Comparison of ENCODE assay signal across 1 cellular context in the genomic region with DNA sequence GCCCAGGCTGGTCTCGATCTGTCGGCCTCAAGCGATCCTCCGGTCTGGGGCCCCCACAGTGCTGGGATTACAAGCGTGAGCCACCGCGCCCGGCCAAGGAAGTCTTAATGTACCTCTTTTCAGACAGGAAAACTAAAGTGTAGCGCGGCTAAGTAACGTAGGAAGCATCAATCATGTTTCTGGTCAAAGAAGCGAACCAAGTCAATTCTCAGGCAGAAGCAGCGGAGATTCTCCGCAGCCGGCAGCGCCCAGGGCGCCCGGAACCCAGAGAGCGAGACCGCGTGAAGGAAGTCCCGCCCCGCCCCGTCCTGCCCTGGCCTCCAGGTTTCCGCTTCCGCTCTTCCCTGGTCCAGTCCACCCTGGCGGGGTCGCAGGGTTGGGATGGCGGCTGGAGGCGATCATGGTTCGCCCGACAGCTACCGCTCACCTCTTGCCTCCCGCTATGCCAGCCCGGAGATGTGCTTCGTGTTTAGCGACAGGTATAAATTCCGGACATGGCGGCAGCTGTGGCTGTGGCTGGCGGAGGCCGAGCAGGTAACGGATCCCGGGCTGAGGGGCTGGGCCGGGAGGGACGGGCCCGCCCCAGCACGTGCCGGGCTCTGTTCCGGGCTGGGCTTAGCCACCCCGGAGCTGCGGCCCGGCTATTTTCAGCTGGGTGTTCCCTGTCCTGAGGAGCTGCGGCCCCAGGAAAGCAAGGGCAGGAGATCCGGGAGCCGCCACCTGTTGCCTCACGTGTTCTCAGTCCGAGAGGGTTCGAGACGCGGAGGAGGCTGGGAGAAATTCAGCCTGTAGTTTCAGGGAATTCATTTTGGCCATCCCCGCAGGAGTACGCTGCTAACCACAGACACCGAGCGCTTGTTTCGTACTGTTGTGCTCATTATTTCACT.
TF ChIP-seq lines count a peak whose summit lies in the region.

Gene ADSL (plus strand): TSS at position 323 of the 887 bp plus-strand sequence. CDS start 59 bp downstream, at position 382.

TF ChIP-seq in H1, 55 proteins besides CTCF, POLR2A, EP300 and RAD21 (continues in another document):
- TF ChIP-seq MAFK (IDR thresholded peaks at IDR 0.05; ENCODE audit: low read depth, low read length) (no peak), BACH1 (IDR thresholded peaks at IDR 0.05; ENCODE audit: low read length) (no peak), RXRA (IDR thresholded peaks at IDR 0.05; ENCODE audit: insufficient read depth, low read depth, low read length) (no peak), SIX5 (IDR thresholded peaks at IDR 0.05; ENCODE audit: low read depth, low read length) (no peak), TBP (IDR thresholded peaks at IDR 0.05; ENCODE audit: low read depth, low read length) (peak; percentile 64; the same call in 1 of the 2 replicates), SUZ12 (IDR thresholded peaks at IDR 0.05; ENCODE audit: low read length) (no peak), ZNF274 (IDR thresholded peaks at IDR 0.05; ENCODE audit: borderline replicate concordance, extremely low read depth, low read length) (no peak), CHD7 (IDR thresholded peaks at IDR 0.05; ENCODE audit: insufficient replicate concordance, low read length) (no peak), TEAD4 (IDR thresholded peaks at IDR 0.05; ENCODE audit: low read depth, low read length) (no peak), POU5F1 (IDR thresholded peaks at IDR 0.05; ENCODE audit: low read depth, low read length) (no peak), TAF7 (optimal IDR thresholded peaks at IDR 0.05; ENCODE audit: borderline replicate concordance, low read depth, low read length) (peak; percentile 37), RFX5 (IDR thresholded peaks at IDR 0.05; ENCODE audit: borderline replicate concordance, low read depth, low read length) (0 out of 2 replicates have a peak, but pooled peaks have one; percentile 24), CBX8 (IDR thresholded peaks at IDR 0.05; ENCODE audit: borderline replicate concordance, low read depth, low read length) (no peak), KDM1A (IDR thresholded peaks at IDR 0.05; ENCODE audit: borderline replicate concordance, low read length) (peak; percentile 53; the same call in 1 of the 2 replicates), SP1 (IDR thresholded peaks at IDR 0.05; ENCODE audit: low read depth, low read length) (no peak), NANOG (IDR thresholded peaks at IDR 0.05; ENCODE audit: insufficient read depth, low read depth, low read length, poor library complexity, severe bottlenecking) (no peak), CHD1 (IDR thresholded peaks at IDR 0.05; ENCODE audit: low read depth, low read length) (no peak), SRF (IDR thresholded peaks at IDR 0.05; ENCODE audit: low read depth, low read length) (no peak), KDM4A (IDR thresholded peaks at IDR 0.05; ENCODE audit: low read depth, low read length, severe bottlenecking) (no peak), POLR2AphosphoS5 (IDR thresholded peaks at IDR 0.05; ENCODE audit: low read depth, low read length) (peak; percentile 94), BCL11A (IDR thresholded peaks at IDR 0.05; ENCODE audit: low read depth in 2 of 2, low read length in 2 of 2) (no peak), NRF1 (IDR thresholded peaks at IDR 0.05; ENCODE audit: low read depth, low read length) (no peak), SAP30 (IDR thresholded peaks at IDR 0.05; ENCODE audit: insufficient read depth, insufficient replicate concordance, low read length) (peak; percentile 31), CEBPB (IDR thresholded peaks at IDR 0.05; ENCODE audit: low read depth, low read length) (no peak), YY1 (IDR thresholded peaks at IDR 0.05; ENCODE audit: low read depth, low read length) (peak; percentile 53; the same call in 1 of the 2 replicates), ATF2 (IDR thresholded peaks at IDR 0.05; ENCODE audit: low read length) (no peak), KDM5A (IDR thresholded peaks at IDR 0.05; ENCODE audit: low read length) (peak; percentile 34; the same call in 1 of the 2 replicates), RBBP5 (IDR thresholded peaks at IDR 0.05; ENCODE audit: borderline replicate concordance, low read depth, low read length) (peak; percentile 95), ATF3 (IDR thresholded peaks at IDR 0.05; ENCODE audit: insufficient read depth, low read depth, low read length) (no peak), CHD2 (IDR thresholded peaks at IDR 0.05; ENCODE audit: low read length) (no peak), BRCA1 (IDR thresholded peaks at IDR 0.05; ENCODE audit: low read depth, low read length) (no peak), RNF2 (IDR thresholded peaks at IDR 0.05; ENCODE audit: borderline replicate concordance, low read depth, low read length, missing control alignments, poor library complexity, severe bottlenecking) (no peak), GTF2F1 (IDR thresholded peaks at IDR 0.05; ENCODE audit: borderline replicate concordance, low read depth, low read length) (no peak), SIRT6 (IDR thresholded peaks at IDR 0.05; ENCODE audit: low read length) (no peak), E2F6 (IDR thresholded peaks at IDR 0.05) (peak; percentile 78), CBX5 (IDR thresholded peaks at IDR 0.05; ENCODE audit: low read depth, low read length) (no peak), TCF12 (IDR thresholded peaks at IDR 0.05; ENCODE audit: low read depth, low read length) (0 out of 2 replicates have a peak, but pooled peaks have one; percentile 14), PHF8 (conservative IDR thresholded peaks at IDR 0.05; ENCODE audit: low read depth, low read length) (peak; percentile 99), HDAC2 (IDR thresholded peaks at IDR 0.05; ENCODE audit: borderline replicate concordance in 1 of 2, low read depth in 2 of 2, low read length in 2 of 2) (peak in 1 of 2 experiments; percentile 93; a peak in 1 of 4 replicates), CREB1 (IDR thresholded peaks at IDR 0.05) (no peak), SIN3A (conservative IDR thresholded peaks at IDR 0.05 in 1 of 2, IDR thresholded peaks at IDR 0.05 in 1 of 2; ENCODE audit: low read depth in 1 of 2, low read length in 2 of 2) (peak; percentile 80 to 86; a peak in 1 of 4 replicates), HDAC6 (IDR thresholded peaks at IDR 0.05; ENCODE audit: low read depth, low read length) (no peak), TAF1 (IDR thresholded peaks at IDR 0.05; ENCODE audit: low read depth, low read length) (peak; percentile 80), EZH2 (IDR thresholded peaks at IDR 0.05; ENCODE audit: low read depth, low read length, severe bottlenecking) (no peak), CTBP2 (IDR thresholded peaks at IDR 0.05; ENCODE audit: borderline replicate concordance, insufficient read depth, insufficient read length, low read length) (no peak), SP2 (IDR thresholded peaks at IDR 0.05; ENCODE audit: low read length) (no peak), FOSL1 (IDR thresholded peaks at IDR 0.05; ENCODE audit: insufficient read depth, low read depth, low read length) (no peak), SP4 (IDR thresholded peaks at IDR 0.05; ENCODE audit: low read length) (no peak), ASH2L (IDR thresholded peaks at IDR 0.05; ENCODE audit: low read length) (peak; percentile 91), GABPA (IDR thresholded peaks at IDR 0.05; ENCODE audit: borderline replicate concordance, insufficient read depth, low read length) (peak; percentile 95), JUND (IDR thresholded peaks at IDR 0.05; ENCODE audit: low read length) (no peak), USF2 (IDR thresholded peaks at IDR 0.05; ENCODE audit: low read length) (peak; percentile 41), JUN (IDR thresholded peaks at IDR 0.05; ENCODE audit: low read depth, low read length) (no peak)
- TF ChIP-seq, protein P1, sequence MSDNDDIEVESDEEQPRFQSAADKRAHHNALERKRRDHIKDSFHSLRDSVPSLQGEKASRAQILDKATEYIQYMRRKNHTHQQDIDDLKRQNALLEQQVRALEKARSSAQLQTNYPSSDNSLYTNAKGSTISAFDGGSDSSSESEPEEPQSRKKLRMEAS (IDR thresholded peaks at IDR 0.05) = peak; percentile 86
